13 cellular contexts compared by ENCODE assay signal in genomic region chr10:84876116-84876999, GRCh38.
A peak's percentile ranks its signal among the peaks of the same experiment; 100 is the strongest.
DNase-seq lines count a peak whose midpoint lies in the region; ATAC-seq and TF ChIP-seq lines count a peak whose summit lies in the region.
"Had no signal": no experiment of that assay in that cellular context is flagged by ENCODE, and none has a peak within 500 bp of the region (broad histone marks: within the 10 kb centered on the region; RNA-seq: fewer than 3 reads in every experiment).

No MANE protein-coding gene starts in this region.

- H3K9me3 ChIP-seq in cardiac muscle cell (ENCODE audit: low read depth), result no peaks in the 10 kb centered on the region
- H3K9me3 ChIP-seq in right atrium auricular region, result no peaks in the 10 kb centered on the region

- peak; percentile 80 for ATAC-seq in left lobe of liver

- H3K4me3 ChIP-seq in cardiac muscle cell (no peak overlapping the region), right atrium auricular region (no peak overlapping the region)

- H3K27ac ChIP-seq in cardiac muscle cell (peak overlapping the region; percentile 3), right atrium auricular region (no peak overlapping the region)
- H3K27ac ChIP-seq: C4-2B had no signal

- DNase-seq in cardiac muscle cell (ENCODE audit: low read depth in 1 of 2, low spot score in 1 of 2) (peak in 1 of 2 donors; percentile 16), right atrium auricular region (ENCODE audit: low spot score) (no peak), SHP77 treated with DMSO at 0.1 percent for 48 hours (lab: John Stamatoyannopoulos, UW) (peak; percentile 4), left lobe of liver (ENCODE audit: low spot score) (no peak), Ammon's horn (ENCODE audit: low spot score) (no peak), T-helper 9 cell (no peak)
- DNase-seq in stimulated activated naive CD4-positive, alpha-beta T cell treated with Interleukin-2 at 50 U/mL for 16 hours (lab: John Stamatoyannopoulos, UW), result no peak
- DNase-seq: DND-41, KBM-7, NCI-H187 treated with DMSO at 0.1 percent for 48 hours, NCI-H226, NCI-H526 had no signal

- H3K27me3 ChIP-seq in cardiac muscle cell (no peaks in the 10 kb centered on the region), right atrium auricular region (no peaks in the 10 kb centered on the region)

- H3K4me1 ChIP-seq in cardiac muscle cell (ENCODE audit: low read depth), result peaks cover 14% of the 10 kb centered on the region
- no peaks in the 10 kb centered on the region for H3K4me1 ChIP-seq in right atrium auricular region

- TF ChIP-seq CTCF in cardiac muscle cell (IDR thresholded peaks at IDR 0.05; ENCODE audit: low read depth, low read length) (no peak), right atrium auricular region (IDR thresholded peaks at IDR 0.05) (no peak)

- no peaks in the 10 kb centered on the region for H3K36me3 ChIP-seq in cardiac muscle cell
- no peaks in the 10 kb centered on the region for H3K36me3 ChIP-seq in right atrium auricular region
